14 cellular contexts compared by ENCODE assay signal in genomic region chr10:13822475-13822874, GRCh38.
DNase-seq lines count a peak whose midpoint lies in the region; FAIRE-seq and TF ChIP-seq lines count a peak whose summit lies in the region.
"Had no signal": no experiment of that assay in that cellular context is flagged by ENCODE, and none has a peak within 500 bp of the region (broad histone marks: within the 10 kb centered on the region; RNA-seq: fewer than 3 reads in every experiment).

No MANE protein-coding gene starts in this region.

- H3K27ac ChIP-seq in HUES48 (ENCODE audit: low read depth, low read length) (peak overlapping the region; percentile 40), neural cell (ENCODE audit: low read length) (peak overlapping the region; percentile 72)
- H3K27ac ChIP-seq: GM23248, KMS-11, SJSA1 had no signal

- H3K9me3 ChIP-seq in HUES48 (ENCODE audit: control insufficient read depth, insufficient read depth, low read length), result no peaks in the 10 kb centered on the region; the same call in 1 of the 2 replicates
- no peaks in the 10 kb centered on the region for H3K9me3 ChIP-seq in neural cell (ENCODE audit: low read length)
- H3K9me3 ChIP-seq: SJSA1 had no signal

- peak overlapping the region; percentile 81 for H3K4me2 ChIP-seq in neural cell (ENCODE audit: low read length)
- H3K4me2 ChIP-seq: KMS-11 had no signal

- no peaks in the 10 kb centered on the region for H3K36me3 ChIP-seq in HUES48 (ENCODE audit: control insufficient read depth, insufficient read depth, low read length)
- H3K36me3 ChIP-seq in bronchial epithelial cell (ENCODE audit: control insufficient read depth, insufficient read depth, low read length), result no peaks in the 10 kb centered on the region
- H3K36me3 ChIP-seq in neural cell (ENCODE audit: insufficient read depth, low read length), result no peaks in the 10 kb centered on the region
- H3K36me3 ChIP-seq: SJSA1 had no signal

- H3K79me2 ChIP-seq in neural cell (replicated peaks; ENCODE audit: insufficient read depth, low read length), result no peaks in the 10 kb centered on the region

- H3K4me3 ChIP-seq in HUES48 (ENCODE audit: low read depth, low read length) (peak overlapping the region; percentile 30), bronchial epithelial cell (ENCODE audit: low read depth, low read length) (no peak overlapping the region), neural cell (ENCODE audit: low read length) (peak overlapping the region; percentile 56)
- H3K4me3 ChIP-seq: GM23248, SJSA1 had no signal

- DNase-seq in NCI-H2171 treated with DMSO at 0.1 percent for 48 hours (lab: John Stamatoyannopoulos, UW) (peak; percentile 82), bronchial epithelial cell (ENCODE audit: low read depth) (no peak), NCI-H2227 treated with DMSO at 0.1 percent for 48 hours (lab: John Stamatoyannopoulos, UW) (no peak), UCSD-AML1 (lab: John Stamatoyannopoulos, UW; ENCODE audit: unreplicated experiment) (no peak), NCI-H2029 (lab: John Stamatoyannopoulos, UW) (no peak)
- DNase-seq: GF-D8, GM23248, NCI-H1930, NCI-H510A had no signal

- H4K20me1 ChIP-seq in neural cell (ENCODE audit: insufficient read depth), result no peaks in the 10 kb centered on the region

- H3K9ac ChIP-seq in HUES48 (ENCODE audit: low read depth, low read length) (no peak overlapping the region), neural cell (ENCODE audit: low read length) (no peak overlapping the region)
- H3K9ac ChIP-seq: GM23248, KMS-11 had no signal

- peaks cover 42% of the 10 kb centered on the region for H3K4me1 ChIP-seq in HUES48 (ENCODE audit: control insufficient read depth, insufficient read depth, low read length)
- H3K4me1 ChIP-seq: SJSA1 had no signal

- FAIRE-seq in bronchial epithelial cell (lab: Jason Lieb, UNC), result peak; percentile 58
- FAIRE-seq: GM19239 had no signal

- no peak for TF ChIP-seq RAD21 in neural cell (conservative IDR thresholded peaks at IDR 0.05)

- no peak overlapping the region for H2AFZ ChIP-seq in neural cell (ENCODE audit: low read depth, low read length)
- H2AFZ ChIP-seq: GM23248 had no signal

- TF ChIP-seq CTCF in bronchial epithelial cell (IDR thresholded peaks at IDR 0.05; ENCODE audit: insufficient read depth, low read length, severe bottlenecking), result no peak
- no peak for TF ChIP-seq CTCF in neural cell (IDR thresholded peaks at IDR 0.05; ENCODE audit: poor library complexity, severe bottlenecking)

- H3K9me2 ChIP-seq in neural cell (ENCODE audit: insufficient read depth, low read length), result no peaks in the 10 kb centered on the region

- H3K27me3 ChIP-seq in HUES48 (ENCODE audit: control insufficient read depth, insufficient read depth, low read length) (no peaks in the 10 kb centered on the region), bronchial epithelial cell (ENCODE audit: control insufficient read depth, insufficient read depth, low read length) (no peaks in the 10 kb centered on the region), neural cell (ENCODE audit: insufficient read depth, low read depth, low read length) (no peaks in the 10 kb centered on the region)
- H3K27me3 ChIP-seq: SJSA1 had no signal

- TF ChIP-seq EP300 in neural cell (conservative IDR thresholded peaks at IDR 0.05; ENCODE audit: poor library complexity, severe bottlenecking), result no peak

- no peaks in the 10 kb centered on the region for H3F3A ChIP-seq in neural cell (ENCODE audit: insufficient read depth, low read length, poor library complexity, severe bottlenecking)

TF ChIP-seq in neural cell, 6 proteins besides CTCF, POLR2A, EP300 and RAD21:
- TF ChIP-seq TAF1 (IDR thresholded peaks at IDR 0.05; ENCODE audit: low read depth) (no peak), POLR2AphosphoS5 (IDR thresholded peaks at IDR 0.05) (no peak), MXI1 (conservative IDR thresholded peaks at IDR 0.05; ENCODE audit: poor library complexity, severe bottlenecking) (no peak), SMC3 (conservative IDR thresholded peaks at IDR 0.05; ENCODE audit: poor library complexity) (no peak), REST (IDR thresholded peaks at IDR 0.05; ENCODE audit: borderline replicate concordance) (no peak), EZH2 (IDR thresholded peaks at IDR 0.05; ENCODE audit: borderline replicate concordance, insufficient read depth, low read length, poor library complexity, severe bottlenecking) (no peak)
